In the genomic region with DNA sequence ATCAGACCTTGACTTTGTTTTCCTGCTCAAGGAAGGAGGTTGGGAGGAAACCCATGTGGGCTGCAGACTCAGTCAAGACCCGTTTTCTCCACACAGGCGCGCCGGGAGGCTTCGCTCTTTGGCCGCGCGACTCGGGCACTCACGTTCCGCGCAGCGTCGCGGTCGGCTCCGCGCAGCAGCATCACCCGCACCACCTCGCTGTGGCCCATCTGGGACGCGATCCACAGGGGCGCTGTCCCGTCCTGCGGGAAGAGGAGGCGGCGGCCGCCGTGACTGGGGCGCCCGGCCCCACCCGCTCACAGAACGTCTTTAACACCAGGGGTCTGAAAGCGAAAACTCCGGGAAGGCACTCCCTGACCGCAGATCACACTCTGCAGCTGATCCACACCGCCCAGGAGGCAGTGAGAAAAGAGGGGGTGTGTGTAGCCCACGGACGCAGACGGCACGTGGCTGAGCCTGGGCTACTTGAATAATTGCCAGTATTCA, we compare ENCODE assay signal across 8 cellular contexts. TPM values are rescaled to one million over a fixed set of nuclear protein-coding genes. Genes with fewer than 3 reads are reported as not detected.
DNase-seq lines count a peak whose midpoint lies in the region; ATAC-seq and TF ChIP-seq lines count a peak whose summit lies in the region.

No MANE protein-coding gene starts in this region.

- H3K4me2 ChIP-seq in trophoblast cell (ENCODE audit: low read length) = peak overlapping the region; percentile 72
- H3K4me2 ChIP-seq in SK-N-SH = no peak overlapping the region

- no peaks in the 10 kb centered on the region for H3K9me2 ChIP-seq in SK-N-SH

- H2BK12ac ChIP-seq in trophoblast cell (ENCODE audit: low read length) = no peak overlapping the region

- H4K12ac ChIP-seq in trophoblast cell (ENCODE audit: low read depth, low read length) = no peak overlapping the region

- no peaks in the 10 kb centered on the region for H3K9me3 Mint-ChIP-seq in activated B cell treated with CpG ODN at 0.5 μM for 24 hours

- no peak overlapping the region for H3K18ac ChIP-seq in trophoblast cell (ENCODE audit: low read length)

- H4K91ac ChIP-seq in trophoblast cell (ENCODE audit: low read depth, low read length) = no peak overlapping the region

- H3K27me3 ChIP-seq in trophoblast cell (ENCODE audit: insufficient read depth, low read length) = peaks cover 13% of the 10 kb centered on the region
- no peaks in the 10 kb centered on the region for H3K27me3 ChIP-seq in SK-N-SH (ENCODE audit: insufficient read depth)

- H3K27ac ChIP-seq in trophoblast cell (ENCODE audit: low read depth, low read length) (no peak overlapping the region), SK-N-SH (ENCODE audit: low read depth in 2 of 2, low read length in 1 of 2) (no peak overlapping the region)

- peaks cover 17% of the 10 kb centered on the region for H3K4me1 Mint-ChIP-seq in activated B cell treated with CpG ODN at 0.5 μM for 24 hours

- no peak overlapping the region for H2AK5ac ChIP-seq in trophoblast cell (ENCODE audit: low read length)

- no peak for TF ChIP-seq RAD21 in SK-N-SH (IDR thresholded peaks at IDR 0.05; ENCODE audit: low read length)

- peak overlapping the region; percentile 63 for H3K4me3 Mint-ChIP-seq in activated B cell treated with CpG ODN at 0.5 μM for 24 hours

- H3K36me3 ChIP-seq in trophoblast cell (ENCODE audit: control insufficient read depth in 1 of 2, insufficient read depth in 2 of 2, low read length in 2 of 2) = no peaks in the 10 kb centered on the region
- no peaks in the 10 kb centered on the region for H3K36me3 ChIP-seq in SK-N-SH (replicated peaks in 1 of 2; ENCODE audit: control insufficient read depth in 1 of 2, insufficient read depth in 2 of 2, low read length in 1 of 2)

- H3K23ac ChIP-seq in trophoblast cell (ENCODE audit: low read length) = no peak overlapping the region

- TF ChIP-seq POLR2A in GM18505 (IDR thresholded peaks at IDR 0.05; ENCODE audit: borderline replicate concordance, extremely low read depth, insufficient read depth, insufficient read length) = no peak

- H4K8ac ChIP-seq in trophoblast cell (ENCODE audit: low read depth, low read length) = no peak overlapping the region

- H3K9me3 ChIP-seq in trophoblast cell (ENCODE audit: insufficient read depth, low read depth, low read length) (no peaks in the 10 kb centered on the region), SK-N-SH (no peaks in the 10 kb centered on the region)

- no peak overlapping the region for H3K14ac ChIP-seq in trophoblast cell (ENCODE audit: low read length)

- no peaks in the 10 kb centered on the region for H4K20me1 ChIP-seq in SK-N-SH (ENCODE audit: insufficient read depth)

- H3K4ac ChIP-seq in trophoblast cell (ENCODE audit: low read depth, low read length) = no peak overlapping the region

- CTCF ChIA-PET in activated B cell treated with CpG ODN at 0.5 μM for 24 hours (lab: Charles Lee) = no interaction called here
- CTCF ChIA-PET in SK-N-SH (lab: Yijun Ruan, JAX) = no interaction called here

- no peak overlapping the region for H2BK5ac ChIP-seq in trophoblast cell (ENCODE audit: low read depth, low read length, poor library complexity)

- POLR2A ChIA-PET in activated B cell treated with CpG ODN at 0.5 μM for 24 hours (lab: Charles Lee) = no interaction called here
- POLR2A ChIA-PET in SK-N-SH (lab: Yijun Ruan, JAX) = no interaction called here

- peak overlapping the region; percentile 61 for H3K4me3 ChIP-seq in trophoblast cell (ENCODE audit: low read depth, low read length)
- H3K4me3 ChIP-seq in SK-N-SH (ENCODE audit: low read depth in 2 of 2, low read length in 1 of 2) = no peak overlapping the region

- no peak overlapping the region for H3K27ac Mint-ChIP-seq in activated B cell treated with CpG ODN at 0.5 μM for 24 hours

- H3K4me1 ChIP-seq in trophoblast cell (ENCODE audit: control insufficient read depth in 1 of 2, insufficient read depth in 2 of 2, low read length in 2 of 2) (peaks cover 0 to 6% of the 10 kb centered on the region in 2 experiments), SK-N-SH (ENCODE audit: control insufficient read depth in 1 of 2, insufficient read depth in 2 of 2, low read depth in 1 of 2, low read length in 1 of 2) (peaks cover 0 to 5% of the 10 kb centered on the region in 2 experiments; a peak in 1 of 4 replicates)

- H3K27me3 Mint-ChIP-seq in activated B cell treated with CpG ODN at 0.5 μM for 24 hours = peaks cover 34% of the 10 kb centered on the region

- H3K79me1 ChIP-seq in trophoblast cell (ENCODE audit: low read length) = no peaks in the 10 kb centered on the region

- H2AFZ ChIP-seq in trophoblast cell (ENCODE audit: insufficient read depth, low read length, poor library complexity) = no peak overlapping the region
- H2AFZ ChIP-seq in SK-N-SH (ENCODE audit: low read depth) = no peak overlapping the region

- TF ChIP-seq CTCF in activated B cell treated with CpG ODN at 0.5 μM for 24 hours (IDR thresholded peaks at IDR 0.05) (no peak), SK-N-SH (IDR thresholded peaks at IDR 0.05) (no peak)

- WGBS in trophoblast cell (ENCODE audit: extremely low coverage, insufficient coverage, insufficient read length) = no CpG with 5 or more reads among the region's 41 CpGs
- 98% methylated on average over 22 of the region's 41 CpGs for WGBS in SK-N-SH (ENCODE audit: low lambda C conversion rate)

- ATAC-seq in GM19463 (IDR thresholded peaks at IDR 0.05; ENCODE audit: unreplicated experiment) (peak; percentile 19), activated B cell treated with CpG ODN at 0.5 μM for 24 hours (ENCODE audit: low read depth) (peak; percentile 36), Right ventricle myocardium superior (ENCODE audit: poor library complexity) (peak; percentile 79), GM18505 (IDR thresholded peaks at IDR 0.05; ENCODE audit: unreplicated experiment) (no peak), HG02763 (IDR thresholded peaks at IDR 0.05; ENCODE audit: unreplicated experiment) (no peak)

- intact Hi-C loops in activated B cell treated with CpG ODN at 0.5 μM for 24 hours (cut with micrococcal nuclease) = no loop called here
- intact Hi-C loops in Right ventricle myocardium superior (cut with DNase I) = no loop called here

- H3K9ac ChIP-seq in trophoblast cell (ENCODE audit: low read length) (no peak overlapping the region), SK-N-SH (no peak overlapping the region)

- H3K79me2 ChIP-seq in trophoblast cell (ENCODE audit: control insufficient read depth, insufficient read depth, low read length, poor library complexity) (no peaks in the 10 kb centered on the region), SK-N-SH (ENCODE audit: insufficient read depth) (no peaks in the 10 kb centered on the region)

- H2BK120ac ChIP-seq in trophoblast cell (ENCODE audit: insufficient read depth, low read length, poor library complexity) = no peak overlapping the region

- H3K36me3 Mint-ChIP-seq in activated B cell treated with CpG ODN at 0.5 μM for 24 hours (ENCODE audit: low read depth) = no peaks in the 10 kb centered on the region

- no peak for TF ChIP-seq EP300 in SK-N-SH (IDR thresholded peaks at IDR 0.05; ENCODE audit: borderline replicate concordance in 1 of 2, low read depth in 1 of 2, low read length in 1 of 2)

- H3F3A ChIP-seq in SK-N-SH (replicated peaks; ENCODE audit: insufficient read depth) = no peaks in the 10 kb centered on the region

- DNase-seq in Ammon's horn (ENCODE audit: low spot score) = peak; percentile 16
- peak; percentile 18 for DNase-seq in activated B cell treated with CpG ODN at 0.5 μM for 24 hours
- peak; percentile 59 for DNase-seq in Right ventricle myocardium superior
- DNase-seq in trophoblast cell = no peak
- DNase-seq in SK-N-SH = no peak

TF ChIP-seq in SK-N-SH, 30 proteins besides CTCF, POLR2A, EP300 and RAD21 (continues in another document):
- TF ChIP-seq RXRA (IDR thresholded peaks at IDR 0.05; ENCODE audit: borderline replicate concordance, low read depth) (no peak), RCOR1 (IDR thresholded peaks at IDR 0.05; ENCODE audit: low read length) (no peak), GATA2 (CRISPR knock-in tag; IDR thresholded peaks at IDR 0.05) (no peak), JUND (IDR thresholded peaks at IDR 0.05) (no peak), SIN3A (IDR thresholded peaks at IDR 0.05; ENCODE audit: borderline replicate concordance, low read depth, low read length) (no peak), YY1 (IDR thresholded peaks at IDR 0.05; ENCODE audit: low read depth) (no peak), GABPA (IDR thresholded peaks at IDR 0.05; ENCODE audit: low read depth) (no peak), ELF1 (IDR thresholded peaks at IDR 0.05) (no peak), CHD2 (IDR thresholded peaks at IDR 0.05; ENCODE audit: low read length, partially characterized antibody) (no peak), NRF1 (IDR thresholded peaks at IDR 0.05; ENCODE audit: low read depth, low read length) (no peak), RFX5 (IDR thresholded peaks at IDR 0.05; ENCODE audit: low read length) (no peak)
- TF ChIP-seq, protein P1, sequence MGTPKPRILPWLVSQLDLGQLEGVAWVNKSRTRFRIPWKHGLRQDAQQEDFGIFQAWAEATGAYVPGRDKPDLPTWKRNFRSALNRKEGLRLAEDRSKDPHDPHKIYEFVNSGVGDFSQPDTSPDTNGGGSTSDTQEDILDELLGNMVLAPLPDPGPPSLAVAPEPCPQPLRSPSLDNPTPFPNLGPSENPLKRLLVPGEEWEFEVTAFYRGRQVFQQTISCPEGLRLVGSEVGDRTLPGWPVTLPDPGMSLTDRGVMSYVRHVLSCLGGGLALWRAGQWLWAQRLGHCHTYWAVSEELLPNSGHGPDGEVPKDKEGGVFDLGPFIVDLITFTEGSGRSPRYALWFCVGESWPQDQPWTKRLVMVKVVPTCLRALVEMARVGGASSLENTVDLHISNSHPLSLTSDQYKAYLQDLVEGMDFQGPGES (IDR thresholded peaks at IDR 0.05; ENCODE audit: low read depth, low read length) = no peak
- TF ChIP-seq, protein P2, sequence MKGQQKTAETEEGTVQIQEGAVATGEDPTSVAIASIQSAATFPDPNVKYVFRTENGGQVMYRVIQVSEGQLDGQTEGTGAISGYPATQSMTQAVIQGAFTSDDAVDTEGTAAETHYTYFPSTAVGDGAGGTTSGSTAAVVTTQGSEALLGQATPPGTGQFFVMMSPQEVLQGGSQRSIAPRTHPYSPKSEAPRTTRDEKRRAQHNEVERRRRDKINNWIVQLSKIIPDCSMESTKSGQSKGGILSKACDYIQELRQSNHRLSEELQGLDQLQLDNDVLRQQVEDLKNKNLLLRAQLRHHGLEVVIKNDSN (IDR thresholded peaks at IDR 0.05; ENCODE audit: borderline replicate concordance, low read depth) = no peak

RNA-seq across cellular contexts. Expression of a gene that starts 33.1 kb away (rescaled TPM):
- total RNA-seq in activated B cell treated with CpG ODN at 0.5 μM for 24 hours = 31.9 and 36.5 TPM in 2 replicates
- total RNA-seq in Right ventricle myocardium superior = 9.8 TPM
- polyA plus RNA-seq in trophoblast cell (2013) = 36.0 and 39.0 TPM in 2 replicates
- 23.9 and 30.7 TPM in 2 replicates for polyA plus RNA-seq in SK-N-SH (2012; rRNA removed)
- 13.0 and 20.9 TPM in 2 replicates for polyA plus RNA-seq in SK-N-SH (2012; cell fraction: cytosol; rRNA removed)
- polyA plus RNA-seq in SK-N-SH (2012; cell fraction: nucleus; rRNA removed) = 32.2 and 49.2 TPM in 2 replicates

RNA-seq across cellular contexts. Expression of a gene that starts 43.3 kb away (rescaled TPM):
- total RNA-seq in activated B cell treated with CpG ODN at 0.5 μM for 24 hours = not detected in 2 replicates
- total RNA-seq in Right ventricle myocardium superior = 7.0 TPM
- not detected in 2 replicates for polyA plus RNA-seq in trophoblast cell (2013)
- 8.2 and 10.0 TPM in 2 replicates for polyA plus RNA-seq in SK-N-SH (2012; rRNA removed)
- 7.6 and 7.9 TPM in 2 replicates for polyA plus RNA-seq in SK-N-SH (2012; cell fraction: cytosol; rRNA removed)
- 24.1 and 24.5 TPM in 2 replicates for polyA plus RNA-seq in SK-N-SH (2012; cell fraction: nucleus; rRNA removed)

Comparison
In these comparisons a context has a peak if more than half of its experiments do, and no peak if none do; other contexts are left out.
1. DNase-seq: peak in Ammon's horn (single experiment), activated B cell treated with CpG ODN at 0.5 μM for 24 hours (single experiment) and Right ventricle myocardium superior (single experiment); none in trophoblast cell (0 of 2) and SK-N-SH (single experiment).
2. ATAC-seq: peak in GM19463 (single experiment), activated B cell treated with CpG ODN at 0.5 μM for 24 hours (single experiment) and Right ventricle myocardium superior (single experiment); none in GM18505 (single experiment) and HG02763 (single experiment).